ENCODE assay signal across 1 cellular context in genomic region chr16:67967956-67968439, GRCh38.
TF ChIP-seq lines count a peak whose summit lies in the region.

No MANE protein-coding gene starts in this region.

TF ChIP-seq in K562, 482 proteins besides CTCF, POLR2A, EP300 and RAD21 (continues in another document):
- TF ChIP-seq NRF1 (conservative IDR thresholded peaks at IDR 0.05 in 1 of 2, IDR thresholded peaks at IDR 0.05 in 1 of 2) (peak; percentile 81 to 82), SAP30 (IDR thresholded peaks at IDR 0.05; ENCODE audit: borderline replicate concordance, insufficient read depth, low read depth, low read length, poor library complexity, severe bottlenecking) (peak; percentile 53), KDM2B (CRISPR knock-in tag; IDR thresholded peaks at IDR 0.05) (0 out of 2 replicates have a peak, but pooled peaks have one; percentile 60), REST (CRISPR knock-in tag; IDR thresholded peaks at IDR 0.05; ENCODE audit: low read depth) (peak; percentile 24; the same call in 1 of the 2 replicates), SIN3B (IDR thresholded peaks at IDR 0.05; ENCODE audit: low read depth) (0 out of 2 replicates have a peak, but pooled peaks have one; percentile 33), SPI1 (IDR thresholded peaks at IDR 0.05; ENCODE audit: borderline replicate concordance, low read depth, low read length) (0 out of 2 replicates have a peak, but pooled peaks have one; percentile 23), CREB3L1 (IDR thresholded peaks at IDR 0.05; ENCODE audit: borderline replicate concordance, low read depth) (peak; percentile 85), AFF4 (CRISPR knock-in tag; IDR thresholded peaks at IDR 0.05) (no peak), ZBTB40 (IDR thresholded peaks at IDR 0.05) (0 out of 2 replicates have a peak, but pooled peaks have one; percentile 37), ZBTB40 (CRISPR knock-in tag; IDR thresholded peaks at IDR 0.05) (no peak), MED1 (CRISPR knock-in tag; IDR thresholded peaks at IDR 0.05; ENCODE audit: borderline replicate concordance) (0 out of 2 replicates have a peak, but pooled peaks have one; percentile 27), FIP1L1 (IDR thresholded peaks at IDR 0.05; ENCODE audit: low read depth, low read length, poor library complexity, severe bottlenecking) (peak; percentile 60), ZBTB7A (IDR thresholded peaks at IDR 0.05; ENCODE audit: borderline replicate concordance, control insufficient read depth, low read depth, low read length) (0 out of 2 replicates have a peak, but pooled peaks have one; percentile 44), ZBTB1 (CRISPR knock-in tag; IDR thresholded peaks at IDR 0.05; ENCODE audit: borderline replicate concordance, low read depth) (0 out of 2 replicates have a peak, but pooled peaks have one; percentile 75), YY1 (IDR thresholded peaks at IDR 0.05; ENCODE audit: borderline replicate concordance in 1 of 3, control insufficient read depth in 1 of 3, extremely low read depth in 1 of 3, insufficient read depth in 3 of 3, insufficient read length in 1 of 3, insufficient replicate concordance in 2 of 3, low read depth in 1 of 3, low read length in 2 of 3) (peak in 1 of 3 experiments; percentile 15), FOXP1 (CRISPR knock-in tag; IDR thresholded peaks at IDR 0.05) (no peak), ZNF511 (CRISPR knock-in tag; IDR thresholded peaks at IDR 0.05) (peak; percentile 61; the same call in 1 of the 2 replicates), ATF6 (CRISPR knock-in tag; IDR thresholded peaks at IDR 0.05) (0 out of 2 replicates have a peak, but pooled peaks have one; percentile 25), UBTF (IDR thresholded peaks at IDR 0.05; ENCODE audit: borderline replicate concordance in 1 of 2, low read depth in 2 of 2, low read length in 2 of 2) (peak in 1 of 2 experiments; percentile 24; a peak in 1 of 4 replicates), HMG20B (CRISPR knock-in tag; IDR thresholded peaks at IDR 0.05) (no peak), ZNF766 (CRISPR knock-in tag; conservative IDR thresholded peaks at IDR 0.05) (0 out of 2 replicates have a peak, but pooled peaks have one; percentile 49), CBX5 (IDR thresholded peaks at IDR 0.05; ENCODE audit: borderline replicate concordance, low read depth) (no peak)
